9 cellular contexts compared by ENCODE assay signal in the genomic region with DNA sequence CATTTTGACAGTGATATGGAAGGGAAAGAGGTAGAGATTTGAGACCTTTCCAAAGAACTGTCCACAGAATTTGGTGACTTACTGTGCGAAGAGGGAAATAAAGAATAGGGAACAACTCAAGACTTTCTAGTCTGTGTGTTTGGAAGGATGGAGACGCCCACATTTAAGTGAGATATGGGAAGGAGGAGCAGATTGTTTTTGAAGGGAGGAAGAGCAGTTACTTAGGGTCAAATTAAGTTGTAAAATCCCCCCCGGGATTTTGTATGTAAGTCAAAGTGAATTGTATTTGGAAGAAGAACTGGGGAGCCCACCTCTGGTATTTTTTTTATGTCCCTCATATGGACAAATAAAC. TPM values are rescaled to one million over a fixed set of nuclear protein-coding genes. Genes with fewer than 3 reads are reported as not detected.
DNase-seq lines count a peak whose midpoint lies in the region; ATAC-seq and TF ChIP-seq lines count a peak whose summit lies in the region.
"Had no signal": no experiment of that assay in that cellular context is flagged by ENCODE, and none has a peak within 500 bp of the region (broad histone marks: within the 10 kb centered on the region; RNA-seq: fewer than 3 reads in every experiment).

No MANE protein-coding gene starts in this region.

- H3K27ac ChIP-seq in Karpas-422 (ENCODE audit: low read length), result peak overlapping the region; percentile 56
- H3K27ac ChIP-seq in ectodermal cell (ENCODE audit: insufficient read depth, low read depth, low read length, poor library complexity, severe bottlenecking), result no peak overlapping the region

- H3K27me3 Mint-ChIP-seq in osteocyte (ENCODE audit: unreplicated experiment), result no peaks in the 10 kb centered on the region

- H3K36me3 ChIP-seq in Karpas-422 (ENCODE audit: insufficient read depth, low read length) (peaks cover 17% of the 10 kb centered on the region; the same call in 1 of the 2 replicates), ectodermal cell (ENCODE audit: control insufficient read depth, insufficient read depth, low read length) (peaks cover 16% of the 10 kb centered on the region), neuron (ENCODE audit: insufficient read depth, low read length) (peaks cover 17% of the 10 kb centered on the region)

- H3K9me3 Mint-ChIP-seq in osteocyte (ENCODE audit: unreplicated experiment), result no peaks in the 10 kb centered on the region

- peak overlapping the region; percentile 88 for H3K4me2 ChIP-seq in Karpas-422 (ENCODE audit: low read depth, low read length, poor library complexity, severe bottlenecking)

- ATAC-seq in GM18505 (IDR thresholded peaks at IDR 0.05; ENCODE audit: unreplicated experiment) (no peak), HG03280 (IDR thresholded peaks at IDR 0.05; ENCODE audit: unreplicated experiment) (no peak)

- H3K9me3 ChIP-seq in Karpas-422 (ENCODE audit: low read length), result no peaks in the 10 kb centered on the region
- H3K9me3 ChIP-seq in ectodermal cell (ENCODE audit: control insufficient read depth, low read length), result no peaks in the 10 kb centered on the region
- no peaks in the 10 kb centered on the region for H3K9me3 ChIP-seq in neuron (ENCODE audit: low read length)

- 70 to 73% methylated on average over 3 of the region's 3 CpGs for WGBS in ectodermal cell, 2 experiments

- no peak for TF ChIP-seq POLR2A in GM18505 (IDR thresholded peaks at IDR 0.05; ENCODE audit: borderline replicate concordance, extremely low read depth, insufficient read depth, insufficient read length)

- peaks cover 79% of the 10 kb centered on the region for H3K79me2 ChIP-seq in Karpas-422 (ENCODE audit: low read length)

- no peak overlapping the region for H3K4me3 Mint-ChIP-seq in osteocyte (ENCODE audit: unreplicated experiment)

- H2AFZ ChIP-seq in Karpas-422 (ENCODE audit: low read length) (no peak overlapping the region), neuron (ENCODE audit: low read depth, low read length) (no peak overlapping the region)

- H3K4me3 ChIP-seq in AG10803 (ENCODE audit: low read length), result peak overlapping the region; percentile 93
- H3K4me3 ChIP-seq in Karpas-422 (ENCODE audit: low read length), result peak overlapping the region; percentile 92
- peak overlapping the region; percentile 91 for H3K4me3 ChIP-seq in ectodermal cell (ENCODE audit: insufficient read depth, low read depth, low read length)
- H3K4me3 ChIP-seq in neuron (ENCODE audit: low read length), result peak overlapping the region; percentile 65

- peaks cover 10% of the 10 kb centered on the region for H3K36me3 Mint-ChIP-seq in osteocyte (ENCODE audit: unreplicated experiment)

- H3K27me3 ChIP-seq in Karpas-422 (ENCODE audit: low read length), result no peaks in the 10 kb centered on the region
- no peaks in the 10 kb centered on the region for H3K27me3 ChIP-seq in ectodermal cell (ENCODE audit: control insufficient read depth, insufficient read depth, low read length, poor library complexity, severe bottlenecking)
- H3K27me3 ChIP-seq in neuron (ENCODE audit: insufficient read depth, low read length), result no peaks in the 10 kb centered on the region

- H3K4me1 ChIP-seq in Karpas-422 (ENCODE audit: low read length), result peaks cover 43% of the 10 kb centered on the region
- peaks cover 14% of the 10 kb centered on the region for H3K4me1 ChIP-seq in ectodermal cell (ENCODE audit: control insufficient read depth, insufficient read depth, low read length)
- peaks cover 34% of the 10 kb centered on the region for H3K4me1 ChIP-seq in neuron (ENCODE audit: insufficient read depth, low read length)

- H3K9me2 ChIP-seq in Karpas-422 (replicated peaks; ENCODE audit: insufficient read depth, low read length), result no peaks in the 10 kb centered on the region

- no peak for DNase-seq in AG10803 (ENCODE audit: low read depth)
- DNase-seq in Karpas-422, result no peak
- no peak for DNase-seq in stimulated activated CD8-positive, alpha-beta memory T cell treated with anti-CD3 and anti-CD28 coated beads, Interleukin-4, amount 100 ng/mL, for 48 hours
- no peak for DNase-seq in osteocyte (ENCODE audit: extremely low spot score, unreplicated experiment)
- DNase-seq: GDM1 had no signal

- H4K20me1 ChIP-seq in Karpas-422 (ENCODE audit: insufficient read depth, low read depth, low read length), result peaks cover 18% of the 10 kb centered on the region

- no peak for TF ChIP-seq CTCF in AG10803 (conservative IDR thresholded peaks at IDR 0.05; ENCODE audit: low read length)
- no peak for TF ChIP-seq CTCF in osteocyte (IDR thresholded peaks at IDR 0.05)

- H3K9ac ChIP-seq in Karpas-422 (ENCODE audit: low read length), result peak overlapping the region; percentile 89

- no peak overlapping the region for H3K27ac Mint-ChIP-seq in osteocyte (ENCODE audit: unreplicated experiment)

- H3K4me1 Mint-ChIP-seq in osteocyte (ENCODE audit: unreplicated experiment), result peaks cover 14% of the 10 kb centered on the region

RNA-seq across cellular contexts. Expression of a gene that starts 1.2 kb away (rescaled TPM):
- 12.8 and 18.4 TPM in 2 replicates for total RNA-seq in Karpas-422 (2014; rRNA removed; shearing (Covaris generic); ENCODE audit: low replicate concordance)
- polyA plus RNA-seq in ectodermal cell (2013, experiment 1 of 4), result 26.0 TPM
- polyA plus RNA-seq in ectodermal cell (2013, experiment 2 of 4), result 27.8 TPM
- polyA plus RNA-seq in ectodermal cell (2013, experiment 3 of 4), result 22.3 TPM
- 26.2 TPM for polyA plus RNA-seq in ectodermal cell (2013, experiment 4 of 4)
- total RNA-seq in osteocyte, result 11.9 TPM in 2 replicates
